Comparison of ENCODE assay signal across 32 cellular contexts in genomic region chr10:68342909-68343516, GRCh38. TPM values are rescaled to one million over a fixed set of nuclear protein-coding genes. Genes with fewer than 3 reads are reported as not detected.
DNase-seq lines count a peak whose midpoint lies in the region; ATAC-seq and TF ChIP-seq lines count a peak whose summit lies in the region.
"Had no signal": no experiment of that assay in that cellular context is flagged by ENCODE, and none has a peak within 500 bp of the region (broad histone marks: within the 10 kb centered on the region; RNA-seq: fewer than 3 reads in every experiment).

No MANE protein-coding gene starts in this region.

- no peaks in the 10 kb centered on the region for H3K27me3 Mint-ChIP-seq in activated T-cell treated with anti-CD3 and anti-CD28 coated beads, Interleukin-2, amount 50 U/mL, for 24 hours
- no peaks in the 10 kb centered on the region for H3K27me3 Mint-ChIP-seq in activated T-cell treated with anti-CD3 and anti-CD28 coated beads, Interleukin-2, amount 50 U/mL, for 4 hours (ENCODE audit: low read depth)
- H3K27me3 Mint-ChIP-seq: activated T-helper 17 cell treated with anti-CD3 and anti-CD28 coated beads, Interleukin-2, amount 50 U/mL, for 72 hours; dendritic cell treated with granulocyte-macrophage colony-stimulating factor and Interleukin-4, amounts not matched to agents 40 ng/mL and 50 ng/mL, for 4 days had no signal

- H3K4me3 Mint-ChIP-seq in activated T-cell treated with anti-CD3 and anti-CD28 coated beads, Interleukin-2, amount 50 U/mL, for 24 hours = no peak overlapping the region
- no peak overlapping the region for H3K4me3 Mint-ChIP-seq in activated T-cell treated with anti-CD3 and anti-CD28 coated beads, Interleukin-2, amount 50 U/mL, for 4 hours
- H3K4me3 Mint-ChIP-seq: activated T-helper 17 cell treated with anti-CD3 and anti-CD28 coated beads, Interleukin-2, amount 50 U/mL, for 72 hours; dendritic cell treated with granulocyte-macrophage colony-stimulating factor and Interleukin-4, amounts not matched to agents 40 ng/mL and 50 ng/mL, for 4 days; endodermal cell; H9 had no signal

- H3K9me3 Mint-ChIP-seq in activated T-cell treated with anti-CD3 and anti-CD28 coated beads, Interleukin-2, amount 50 U/mL, for 24 hours = no peaks in the 10 kb centered on the region
- H3K9me3 Mint-ChIP-seq in activated T-cell treated with anti-CD3 and anti-CD28 coated beads, Interleukin-2, amount 50 U/mL, for 4 hours = no peaks in the 10 kb centered on the region
- H3K9me3 Mint-ChIP-seq: activated naive CD4-positive, alpha-beta T cell treated with anti-CD3 and anti-CD28 coated beads, Interleukin-2, amount 50 U/mL, for 72 hours; activated T-helper 17 cell treated with anti-CD3 and anti-CD28 coated beads, Interleukin-2, amount 50 U/mL, for 72 hours; dendritic cell treated with granulocyte-macrophage colony-stimulating factor and Interleukin-4, amounts not matched to agents 40 ng/mL and 50 ng/mL, for 4 days; endodermal cell; H9 had no signal

- H3K4me3 ChIP-seq in epithelial cell of esophagus (ENCODE audit: low read length) = no peak overlapping the region
- H3K4me3 ChIP-seq: ascending aorta, BLaER1, gastrocnemius medialis, lung, MG63, right atrium auricular region, SJSA1 had no signal

- ATAC-seq in activated T-cell treated with anti-CD3 and anti-CD28 coated beads, Interleukin-2, amount 50 U/mL, for 4 hours = no peak
- ATAC-seq in GM18502 (IDR thresholded peaks at IDR 0.05; ENCODE audit: poor library complexity, unreplicated experiment) = no peak
- ATAC-seq in HG02678 (IDR thresholded peaks at IDR 0.05; ENCODE audit: unreplicated experiment) = no peak
- ATAC-seq: activated naive CD4-positive, alpha-beta T cell treated with anti-CD3 and anti-CD28 coated beads, Interleukin-2, amount 50 U/mL, for 72 hours; activated T-helper 17 cell treated with anti-CD3 and anti-CD28 coated beads, Interleukin-2, amount 50 U/mL, for 72 hours; gastrocnemius medialis had no signal

- DNase-seq in activated T-cell treated with anti-CD3 and anti-CD28 coated beads, Interleukin-2, amount 50 U/mL, for 24 hours = no peak
- DNase-seq in activated T-cell treated with anti-CD3 and anti-CD28 coated beads, Interleukin-2, amount 50 U/mL, for 4 hours = no peak
- DNase-seq in EL (peak; percentile 23), RKO (ENCODE audit: low spot score) (peak; percentile 40), epithelial cell of esophagus (ENCODE audit: low read depth) (peak; percentile 21), NCI-H1105 treated with DMSO at 0.1 percent for 48 hours (lab: John Stamatoyannopoulos, UW) (no peak)
- DNase-seq: ACHN; activated CD4-positive, alpha-beta T cell treated with anti-CD3 and anti-CD28 coated beads for 1 hour; caudate nucleus; COR-L47; DMS79 treated with DMSO at 0.1 percent for 48 hours; endodermal cell; gastrocnemius medialis; H9; KG1; MG63; NCI-H1436; NCI-H2081 treated with DMSO at 0.1 percent for 48 hours; NCI-H226; stimulated activated CD4-positive, alpha-beta T cell treated with anti-CD3 and anti-CD28 coated beads, Interleukin-2, amount 100 ng/mL, for 48 hours; T-helper 2 cell; trophoblast cell had no signal

- peaks cover 86% of the 10 kb centered on the region for H3K36me3 Mint-ChIP-seq in activated T-cell treated with anti-CD3 and anti-CD28 coated beads, Interleukin-2, amount 50 U/mL, for 24 hours (ENCODE audit: low read depth)
- H3K36me3 Mint-ChIP-seq in activated T-cell treated with anti-CD3 and anti-CD28 coated beads, Interleukin-2, amount 50 U/mL, for 4 hours (ENCODE audit: insufficient read depth) = peaks cover 47% of the 10 kb centered on the region

- peak overlapping the region; percentile 39 for H3K27ac Mint-ChIP-seq in activated T-cell treated with anti-CD3 and anti-CD28 coated beads, Interleukin-2, amount 50 U/mL, for 24 hours
- H3K27ac Mint-ChIP-seq: activated naive CD4-positive, alpha-beta T cell treated with anti-CD3 and anti-CD28 coated beads, Interleukin-2, amount 50 U/mL, for 72 hours; activated T-helper 17 cell treated with anti-CD3 and anti-CD28 coated beads, Interleukin-2, amount 50 U/mL, for 72 hours; dendritic cell treated with granulocyte-macrophage colony-stimulating factor and Interleukin-4, amounts not matched to agents 40 ng/mL and 50 ng/mL, for 4 days; endodermal cell had no signal

- H3K4me1 Mint-ChIP-seq in activated T-cell treated with anti-CD3 and anti-CD28 coated beads, Interleukin-2, amount 50 U/mL, for 24 hours (ENCODE audit: low read depth) = peaks cover 43% of the 10 kb centered on the region
- peaks cover 19% of the 10 kb centered on the region for H3K4me1 Mint-ChIP-seq in activated T-cell treated with anti-CD3 and anti-CD28 coated beads, Interleukin-2, amount 50 U/mL, for 4 hours (ENCODE audit: low read depth)
- H3K4me1 Mint-ChIP-seq: H9 had no signal

- TF ChIP-seq CTCF in epithelial cell of esophagus (IDR thresholded peaks at IDR 0.05; ENCODE audit: insufficient read depth, low read depth, low read length, missing control alignments) = no peak

RNA-seq across cellular contexts. Expression of gene PBLD, which starts 10.3 kb away (rescaled TPM):
- total RNA-seq in activated T-cell treated with anti-CD3 and anti-CD28 coated beads, Interleukin-2, amount 50 U/mL, for 4 hours = 1 to 10 TPM in 1 of 3 donors, under 1 TPM in 2; 0.18 to 1.1 (median 0.37) TPM

RNA-seq across cellular contexts. Expression of gene HNRNPH3, which starts 11.1 kb away (rescaled TPM):
- total RNA-seq in activated T-cell treated with anti-CD3 and anti-CD28 coated beads, Interleukin-2, amount 50 U/mL, for 4 hours = 100 to 1,000 TPM; 198 to 215 (median 208) TPM

Comparison
In these comparisons a context has a peak if more than half of its experiments do, and no peak if none do; other contexts are left out.
1. DNase-seq: peak in EL (single experiment), RKO (single experiment) and epithelial cell of esophagus (single experiment); none in activated T-cell treated with anti-CD3 and anti-CD28 coated beads, Interleukin-2, amount 50 U/mL, for 24 hours (single experiment), activated T-cell treated with anti-CD3 and anti-CD28 coated beads, Interleukin-2, amount 50 U/mL, for 4 hours (single experiment) and NCI-H1105 treated with DMSO at 0.1 percent for 48 hours (single experiment).